Comparison of ENCODE assay signal across 15 cellular contexts in genomic region chr5:72125931-72126620, GRCh38. TPM values are rescaled to one million over a fixed set of nuclear protein-coding genes. Genes with fewer than 3 reads are reported as not detected.
DNase-seq lines count a peak whose midpoint lies in the region; ATAC-seq and TF ChIP-seq lines count a peak whose summit lies in the region.
"Had no signal": no experiment of that assay in that cellular context is flagged by ENCODE, and none has a peak within 500 bp of the region (broad histone marks: within the 10 kb centered on the region; RNA-seq: fewer than 3 reads in every experiment).

No MANE protein-coding gene starts in this region.

- no peak for TF ChIP-seq CTCF in left ventricle myocardium inferior (IDR thresholded peaks at IDR 0.05; ENCODE audit: borderline replicate concordance)
- TF ChIP-seq CTCF in foreskin keratinocyte (conservative IDR thresholded peaks at IDR 0.05), result no peak
- no peak for TF ChIP-seq CTCF in type B pancreatic cell (conservative IDR thresholded peaks at IDR 0.05)
- TF ChIP-seq CTCF in Peyer's patch (IDR thresholded peaks at IDR 0.05), result no peak

- H3K27me3 Mint-ChIP-seq in type B pancreatic cell, result no peaks in the 10 kb centered on the region

- H3K9ac ChIP-seq in SK-N-MC (ENCODE audit: insufficient read length), result no peak overlapping the region

- peaks cover 22% of the 10 kb centered on the region for H3K4me1 ChIP-seq in left ventricle myocardium inferior
- peaks cover 15% of the 10 kb centered on the region for H3K4me1 ChIP-seq in foreskin keratinocyte
- H3K4me1 ChIP-seq in Peyer's patch, result no peaks in the 10 kb centered on the region

- H3K9me3 Mint-ChIP-seq in type B pancreatic cell, result no peaks in the 10 kb centered on the region
- H3K9me3 Mint-ChIP-seq: activated T-cell treated with anti-CD3 and anti-CD28 coated beads, Interleukin-2, amount 50 U/mL, for 4 hours; dendritic cell treated with granulocyte-macrophage colony-stimulating factor and Interleukin-4, amounts not matched to agents 40 ng/mL and 50 ng/mL, for 4 days had no signal

- H3K36me3 ChIP-seq in left ventricle myocardium inferior (peaks cover 13% of the 10 kb centered on the region), SK-N-MC (ENCODE audit: insufficient read depth, low read length) (no peaks in the 10 kb centered on the region), Peyer's patch (no peaks in the 10 kb centered on the region)
- H3K36me3 ChIP-seq: adrenal gland had no signal

- peak overlapping the region; percentile 17 for H3K27ac Mint-ChIP-seq in type B pancreatic cell
- H3K27ac Mint-ChIP-seq: dendritic cell treated with granulocyte-macrophage colony-stimulating factor and Interleukin-4, amounts not matched to agents 40 ng/mL and 50 ng/mL, for 4 days had no signal

- H3K36me3 Mint-ChIP-seq in type B pancreatic cell, result peaks cover 25% of the 10 kb centered on the region

- H3K27ac ChIP-seq in left ventricle myocardium inferior (replicated peaks), result no peak overlapping the region
- peak overlapping the region; percentile 37 for H3K27ac ChIP-seq in SK-N-MC
- no peak overlapping the region for H3K27ac ChIP-seq in foreskin keratinocyte
- H3K27ac ChIP-seq in Peyer's patch, result no peak overlapping the region
- H3K27ac ChIP-seq: adrenal gland had no signal

- H3K4me1 Mint-ChIP-seq in type B pancreatic cell (ENCODE audit: unreplicated experiment), result peaks cover 55% of the 10 kb centered on the region

- H3K27me3 ChIP-seq in left ventricle myocardium inferior (ENCODE audit: low read depth) (no peaks in the 10 kb centered on the region), foreskin keratinocyte (no peaks in the 10 kb centered on the region), Peyer's patch (no peaks in the 10 kb centered on the region)
- H3K27me3 ChIP-seq: adrenal gland had no signal

- no peak overlapping the region for H3K4me3 ChIP-seq in left ventricle myocardium inferior
- 0 out of 2 replicates have a peak overlapping the region, but pooled peaks have one; percentile 5 for H3K4me3 ChIP-seq in SK-N-MC
- no peak overlapping the region for H3K4me3 ChIP-seq in Peyer's patch
- H3K4me3 ChIP-seq: adrenal gland had no signal

- DNase-seq in Right ventricle myocardium inferior (ENCODE audit: missing footprints), result no peak
- DNase-seq in left ventricle myocardium inferior, result no peak
- no peak for DNase-seq in SK-N-MC (ENCODE audit: low read depth, low spot score)
- peak in 1 of 2 donors; percentile 40 for DNase-seq in foreskin keratinocyte
- no peak for DNase-seq in type B pancreatic cell (ENCODE audit: extremely low spot score, unreplicated experiment)
- no peak for DNase-seq in Peyer's patch
- DNase-seq in stimulated activated naive CD8-positive, alpha-beta T cell treated with anti-CD3 and anti-CD28 coated beads, Interleukin-15, Interleukin-2, amounts not matched to agents 100 U/mL and 50 U/mL, for 24 hours, result no peak
- no peak for DNase-seq in putamen (ENCODE audit: low spot score)
- DNase-seq: activated T-cell treated with anti-CD3 and anti-CD28 coated beads, Interleukin-2, amount 50 U/mL, for 4 hours; adrenal gland; hippocampal formation; MM.1S; NCI-H2171; NK-92 treated with Interleukin-12 subunit alpha and Interleukin-12 subunit beta, amount 100 ng/mL, for 24 hours had no signal

- intact Hi-C loops in Right ventricle myocardium inferior (cut with DNase I) (no loop called here), left ventricle myocardium inferior (cut with micrococcal nuclease) (no loop called here)

- no peak for TF ChIP-seq POLR2A in Peyer's patch (IDR thresholded peaks at IDR 0.05)

- H3K9me3 ChIP-seq in left ventricle myocardium inferior (replicated peaks) (no peaks in the 10 kb centered on the region), SK-N-MC (ENCODE audit: low read depth, low read length) (no peaks in the 10 kb centered on the region), Peyer's patch (no peaks in the 10 kb centered on the region)
- H3K9me3 ChIP-seq: adrenal gland had no signal

- H3K4me3 Mint-ChIP-seq in type B pancreatic cell, result no peak overlapping the region
- H3K4me3 Mint-ChIP-seq: activated T-cell treated with anti-CD3 and anti-CD28 coated beads, Interleukin-2, amount 50 U/mL, for 4 hours; dendritic cell treated with granulocyte-macrophage colony-stimulating factor and Interleukin-4, amounts not matched to agents 40 ng/mL and 50 ng/mL, for 4 days had no signal

- ATAC-seq in Right ventricle myocardium inferior (peak; percentile 42), foreskin keratinocyte (peak; percentile 31)
- no peak for ATAC-seq in stimulated activated naive CD8-positive, alpha-beta T cell treated with anti-CD3 and anti-CD28 coated beads, Interleukin-15, Interleukin-2, amounts not matched to agents 100 U/mL and 50 U/mL, for 24 hours
- ATAC-seq: activated T-cell treated with anti-CD3 and anti-CD28 coated beads, Interleukin-2, amount 50 U/mL, for 4 hours had no signal

RNA-seq across cellular contexts. Expression of gene MAP1B, which starts 18.8 kb away (rescaled TPM):
- total RNA-seq in Right ventricle myocardium inferior (59.9 TPM), left ventricle myocardium inferior (73.2 TPM), foreskin keratinocyte (9.5 and 17.2 TPM in 2 replicates), type B pancreatic cell (ENCODE audit: low replicate concordance) (66.2 and 124 TPM in 2 replicates), Peyer's patch (10 to 100 TPM; 16.3 to 38.0 (median 25.7) TPM)
- 1.4 and 2.4 TPM in 2 replicates for polyA plus RNA-seq in foreskin keratinocyte
